14 cellular contexts compared by ENCODE assay signal in the genomic region with DNA sequence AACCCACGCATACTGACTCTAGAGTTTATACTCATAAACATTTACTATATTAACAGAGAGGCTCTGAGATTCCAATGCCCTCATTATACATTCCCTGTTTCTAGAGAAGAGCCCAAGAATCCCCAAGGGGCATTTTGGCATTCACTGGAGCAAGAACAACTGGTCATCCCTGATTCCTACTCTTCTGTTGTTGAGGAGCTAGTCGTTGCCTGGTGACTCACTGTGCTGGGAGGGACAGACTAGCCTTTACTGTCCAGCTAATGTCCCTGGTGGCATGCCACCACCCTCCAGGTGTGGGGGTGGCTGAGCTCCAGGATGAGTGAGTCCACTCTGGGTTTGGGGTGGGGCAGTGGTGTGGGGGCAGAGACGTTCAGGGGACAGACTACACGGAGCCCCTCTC. TPM values are rescaled to one million over a fixed set of nuclear protein-coding genes. Genes with fewer than 3 reads are reported as not detected.
DNase-seq lines count a peak whose midpoint lies in the region; ATAC-seq, FAIRE-seq and TF ChIP-seq lines count a peak whose summit lies in the region.
"Had no signal": no experiment of that assay in that cellular context is flagged by ENCODE, and none has a peak within 500 bp of the region (broad histone marks: within the 10 kb centered on the region; RNA-seq: fewer than 3 reads in every experiment).

No MANE protein-coding gene starts in this region.

- H3K4me3 Mint-ChIP-seq in activated naive CD4-positive, alpha-beta T cell treated with anti-CD3 and anti-CD28 coated beads, Interleukin-2, amount 10 ng/mL, durations not matched to agents 7 days and 5 days: no peak overlapping the region
- H3K4me3 Mint-ChIP-seq: activated naive CD8-positive, alpha-beta T cell treated with anti-CD3 and anti-CD28 coated beads, Interleukin-2, amount 50 U/mL, for 24 hours had no signal

- intact Hi-C loops in lower lobe of right lung (cut with DNase I): no loop called here

- peak; percentile 26 for FAIRE-seq in HTR-8/SVneo (lab: Jason Lieb, UNC)
- no peak for FAIRE-seq in bronchial epithelial cell (lab: Jason Lieb, UNC)
- no peak for FAIRE-seq in GM19239 (lab: Jason Lieb, UNC)

- H3K27ac Mint-ChIP-seq in activated naive CD4-positive, alpha-beta T cell treated with anti-CD3 and anti-CD28 coated beads, Interleukin-2, amount 10 ng/mL, durations not matched to agents 7 days and 5 days: no peak overlapping the region
- H3K27ac Mint-ChIP-seq: activated naive CD8-positive, alpha-beta T cell treated with anti-CD3 and anti-CD28 coated beads, Interleukin-2, amount 50 U/mL, for 24 hours had no signal

- DNase-seq in A172 (ENCODE audit: low spot score) (peak; percentile 71), HTR-8/SVneo (ENCODE audit: insufficient read length, low spot score) (peak; percentile 66), bronchial epithelial cell (ENCODE audit: low read depth) (peak; percentile 68), lower lobe of right lung (no peak), GM19239 (ENCODE audit: insufficient read length, low spot score) (no peak)
- DNase-seq in activated naive CD4-positive, alpha-beta T cell treated with anti-CD3 and anti-CD28 coated beads, Interleukin-2, amount 10 ng/mL, durations not matched to agents 7 days and 5 days: no peak
- DNase-seq: activated CD4-positive, alpha-beta T cell treated with anti-CD3 and anti-CD28 coated beads, Interleukin-2, amount 50 U/mL, for 4 hours; activated naive CD8-positive, alpha-beta T cell treated with anti-CD3 and anti-CD28 coated beads, Interleukin-2, amount 50 U/mL, for 24 hours; naive B cell; NCI-H2081 treated with DMSO at 0.1 percent for 48 hours; stimulated activated CD4-positive, alpha-beta T cell treated with anti-CD3 and anti-CD28 coated beads, Interleukin-2, amount 100 ng/mL, for 48 hours had no signal

- peaks cover 10% of the 10 kb centered on the region for H3K4me1 Mint-ChIP-seq in activated naive CD4-positive, alpha-beta T cell treated with anti-CD3 and anti-CD28 coated beads, Interleukin-2, amount 10 ng/mL, durations not matched to agents 7 days and 5 days
- H3K4me1 Mint-ChIP-seq: activated naive CD8-positive, alpha-beta T cell treated with anti-CD3 and anti-CD28 coated beads, Interleukin-2, amount 50 U/mL, for 24 hours; naive B cell had no signal

- H3K4me3 ChIP-seq in bronchial epithelial cell (ENCODE audit: low read depth, low read length): no peak overlapping the region
- no peak overlapping the region for H3K4me3 ChIP-seq in lower lobe of right lung
- H3K4me3 ChIP-seq: heart left ventricle had no signal

- CTCF ChIA-PET in activated naive CD4-positive, alpha-beta T cell treated with anti-CD3 and anti-CD28 coated beads, Interleukin-2, amount 10 ng/mL, durations not matched to agents 7 days and 5 days (lab: Charles Lee): no interaction called here

- TF ChIP-seq CTCF in bronchial epithelial cell (IDR thresholded peaks at IDR 0.05; ENCODE audit: insufficient read depth, low read length, severe bottlenecking) (no peak), lower lobe of right lung (IDR thresholded peaks at IDR 0.05) (no peak)

- no peaks in the 10 kb centered on the region for H3K9me3 Mint-ChIP-seq in activated naive CD4-positive, alpha-beta T cell treated with anti-CD3 and anti-CD28 coated beads, Interleukin-2, amount 10 ng/mL, durations not matched to agents 7 days and 5 days
- H3K9me3 Mint-ChIP-seq: activated naive CD8-positive, alpha-beta T cell treated with anti-CD3 and anti-CD28 coated beads, Interleukin-2, amount 50 U/mL, for 24 hours; naive B cell had no signal

- no peaks in the 10 kb centered on the region for H3K36me3 Mint-ChIP-seq in activated naive CD4-positive, alpha-beta T cell treated with anti-CD3 and anti-CD28 coated beads, Interleukin-2, amount 10 ng/mL, durations not matched to agents 7 days and 5 days
- H3K36me3 Mint-ChIP-seq: naive B cell had no signal

- no peak overlapping the region for H3K27ac ChIP-seq in lower lobe of right lung
- H3K27ac ChIP-seq: heart left ventricle had no signal

- H3K4me1 ChIP-seq in lower lobe of right lung: peaks cover 13% of the 10 kb centered on the region

- H3K27me3 ChIP-seq in bronchial epithelial cell (ENCODE audit: control insufficient read depth, insufficient read depth, low read length) (no peaks in the 10 kb centered on the region), lower lobe of right lung (ENCODE audit: low read depth) (no peaks in the 10 kb centered on the region)
- H3K27me3 ChIP-seq: heart left ventricle had no signal

- H3K36me3 ChIP-seq in bronchial epithelial cell (ENCODE audit: control insufficient read depth, insufficient read depth, low read length): no peaks in the 10 kb centered on the region
- H3K36me3 ChIP-seq in lower lobe of right lung: no peaks in the 10 kb centered on the region
- H3K36me3 ChIP-seq: heart left ventricle had no signal

- H3K9me3 ChIP-seq in lower lobe of right lung: no peaks in the 10 kb centered on the region
- H3K9me3 ChIP-seq: heart left ventricle had no signal

- ATAC-seq in lower lobe of right lung (peak; percentile 52 to 57), GM21360 (IDR thresholded peaks at IDR 0.05; ENCODE audit: unreplicated experiment) (no peak), HG03378 (IDR thresholded peaks at IDR 0.05; ENCODE audit: unreplicated experiment) (no peak)
- ATAC-seq: activated naive CD8-positive, alpha-beta T cell treated with anti-CD3 and anti-CD28 coated beads, Interleukin-2, amount 50 U/mL, for 24 hours had no signal

- peaks cover 37% of the 10 kb centered on the region for H3K27me3 Mint-ChIP-seq in activated naive CD4-positive, alpha-beta T cell treated with anti-CD3 and anti-CD28 coated beads, Interleukin-2, amount 10 ng/mL, durations not matched to agents 7 days and 5 days

RNA-seq across cellular contexts. Expression of a gene that starts 49.2 kb away (rescaled TPM):
- 105 and 175 TPM in 2 replicates for total RNA-seq in A172 (2014; rRNA removed; shearing (Covaris generic))
- total RNA-seq in bronchial epithelial cell (51.9 and 65.9 TPM in 2 replicates), lower lobe of right lung (176 TPM)

Comparison
In these comparisons a context has a peak if more than half of its experiments do, and no peak if none do; other contexts are left out.
1. DNase-seq: peak in A172 (single experiment), HTR-8/SVneo (single experiment) and bronchial epithelial cell (single experiment); none in lower lobe of right lung (single experiment), activated naive CD4-positive, alpha-beta T cell treated with anti-CD3 and anti-CD28 coated beads, Interleukin-2, amount 10 ng/mL, durations not matched to agents 7 days and 5 days (single experiment) and GM19239 (single experiment).
2. ATAC-seq: peak in lower lobe of right lung (2 of 2); none in GM21360 (single experiment) and HG03378 (single experiment).